In genomic region chr22:50118557-50119168, GRCh38 we compare ENCODE assay signal across 11 cellular contexts. TPM values are rescaled to one million over a fixed set of nuclear protein-coding genes. Genes with fewer than 3 reads are reported as not detected.
DNase-seq lines count a peak whose midpoint lies in the region; ATAC-seq and TF ChIP-seq lines count a peak whose summit lies in the region.
"Had no signal": no experiment of that assay in that cellular context is flagged by ENCODE, and none has a peak within 500 bp of the region (broad histone marks: within the 10 kb centered on the region; RNA-seq: fewer than 3 reads in every experiment).

No MANE protein-coding gene starts in this region.

- ATAC-seq in HG03280 (IDR thresholded peaks at IDR 0.05; ENCODE audit: unreplicated experiment) = no peak
- ATAC-seq: esophagus mucosa; natural killer cell treated with Interleukin-12 subunit alpha and Interleukin-12 subunit beta and Interleukin-15 and Interleukin-18, amount 100 ng/mL, for 72 hours had no signal

- TF ChIP-seq CTCF in HFF-Myc (IDR thresholded peaks at IDR 0.05; ENCODE audit: low read depth, low read length, missing control alignments) (no peak), type B pancreatic cell (conservative IDR thresholded peaks at IDR 0.05) (no peak), mammary epithelial cell (conservative IDR thresholded peaks at IDR 0.05 in 1 of 2, IDR thresholded peaks at IDR 0.05 in 1 of 2; ENCODE audit: extremely low read depth in 1 of 2, insufficient read depth in 1 of 2, low read depth in 1 of 2, low read length in 2 of 2) (no peak)

- 57% methylated on average over 10 of the region's 10 CpGs for WGBS in mammary epithelial cell (ENCODE audit: low coverage, missing lambda C conversion rate)

- H3K27me3 Mint-ChIP-seq in type B pancreatic cell = peaks cover 13% of the 10 kb centered on the region

- H3K9me3 ChIP-seq in adipocyte (ENCODE audit: control insufficient read depth, low read length) (peaks cover 19% of the 10 kb centered on the region), mammary epithelial cell (replicated peaks; ENCODE audit: insufficient read depth, low read length) (peaks cover 4% of the 10 kb centered on the region)

- H3K4me1 ChIP-seq in adipocyte (ENCODE audit: control insufficient read depth, insufficient read depth, low read length) = peaks cover 25% of the 10 kb centered on the region
- peaks cover 10% of the 10 kb centered on the region for H3K4me1 ChIP-seq in mammary epithelial cell (ENCODE audit: insufficient read depth, low read length)

- H2AFZ ChIP-seq in mammary epithelial cell (ENCODE audit: low read depth, low read length) = no peak overlapping the region

- no TSS peak for BruUV-seq in mammary epithelial cell (replicated peaks; lab: Mats Ljungman, UMichigan)

- H3K79me2 ChIP-seq in mammary epithelial cell (ENCODE audit: insufficient read depth, low read length) = no peaks in the 10 kb centered on the region

- H3K36me3 Mint-ChIP-seq in type B pancreatic cell = no peaks in the 10 kb centered on the region

- no peak overlapping the region for H3K27ac ChIP-seq in mammary epithelial cell (ENCODE audit: insufficient read depth, low read depth, low read length)
- H3K27ac ChIP-seq: HL-60 had no signal

- DNase-seq in HFF-Myc (ENCODE audit: extremely low read depth, low read depth) = peak; percentile 52
- DNase-seq in adipocyte (ENCODE audit: low read depth) = peak; percentile 61
- peak; percentile 86 for DNase-seq in islet precursor cell
- no peak for DNase-seq in type B pancreatic cell (ENCODE audit: extremely low spot score, unreplicated experiment)
- DNase-seq in NCI-H446 treated with DMSO at 0.1 percent for 48 hours (lab: John Stamatoyannopoulos, UW) = no peak
- no peak for DNase-seq in mammary epithelial cell

- peak overlapping the region; percentile 24 for H3K4me3 Mint-ChIP-seq in type B pancreatic cell
- H3K4me3 Mint-ChIP-seq: natural killer cell treated with Interleukin-12 subunit alpha and Interleukin-12 subunit beta and Interleukin-15 and Interleukin-18, amount 100 ng/mL, for 72 hours had no signal

- no peaks in the 10 kb centered on the region for H4K20me1 ChIP-seq in mammary epithelial cell (ENCODE audit: insufficient read depth, low read length)

- H3K9me3 Mint-ChIP-seq in type B pancreatic cell = no peaks in the 10 kb centered on the region
- H3K9me3 Mint-ChIP-seq: natural killer cell treated with Interleukin-12 subunit alpha and Interleukin-12 subunit beta and Interleukin-15 and Interleukin-18, amount 100 ng/mL, for 72 hours had no signal

- intact Hi-C loops in mammary epithelial cell (cut with micrococcal nuclease) = no loop called here

- dilution Hi-C loops in mammary epithelial cell (cut with HindIII; ENCODE audit: low sequenced_read_pairs) = loop anchor here (5.0 kb wide), 2 partner anchors 34 to 99 kb away; no protein-coding TSS in a partner anchor

- no peak overlapping the region for H3K4me3 ChIP-seq in HFF-Myc (replicated peaks; ENCODE audit: low read depth, low read length)
- H3K4me3 ChIP-seq in adipocyte (ENCODE audit: low read length) = no peak overlapping the region
- no peak overlapping the region for H3K4me3 ChIP-seq in mammary epithelial cell (replicated peaks in 1 of 3; ENCODE audit: insufficient read depth in 1 of 3, low read depth in 2 of 3, low read length in 3 of 3)

- no peaks in the 10 kb centered on the region for H3K36me3 ChIP-seq in adipocyte (ENCODE audit: control insufficient read depth, insufficient read depth, low read length, severe bottlenecking)
- H3K36me3 ChIP-seq in mammary epithelial cell (ENCODE audit: insufficient read depth, low read length) = no peaks in the 10 kb centered on the region

- no peak overlapping the region for H3K4me2 ChIP-seq in mammary epithelial cell (ENCODE audit: insufficient read depth, low read depth, low read length)

- CTCF ChIA-PET in mammary epithelial cell (lab: Charles Lee; ENCODE audit: low non-redundant PET) = no interaction called here

- H3K27me3 ChIP-seq in adipocyte (replicated peaks; ENCODE audit: control insufficient read depth, insufficient read depth, low read length) (peaks cover 4% of the 10 kb centered on the region), mammary epithelial cell (ENCODE audit: insufficient read depth, low read length) (no peaks in the 10 kb centered on the region)

- in situ Hi-C loops in mammary epithelial cell (cut with MboI; ENCODE audit: low sequenced_read_pairs in 2 of 2) = no loop called here

- H3K27ac Mint-ChIP-seq in type B pancreatic cell = peak overlapping the region; percentile 65
- H3K27ac Mint-ChIP-seq: activated T-helper 2 cell treated with anti-CD3 and anti-CD28 coated beads, Interferon-gamma antibody, Interleukin-2, Interleukin-4, amounts not matched to agents 10 μg/mL and 5 μg/mL and 100 μg/mL, durations not matched to agents 14 hours and 24 hours and 36 hours; natural killer cell treated with Interleukin-12 subunit alpha and Interleukin-12 subunit beta and Interleukin-15 and Interleukin-18, amount 100 ng/mL, for 72 hours had no signal

- peaks cover 17% of the 10 kb centered on the region for H3K4me1 Mint-ChIP-seq in type B pancreatic cell (ENCODE audit: unreplicated experiment)

- H3K9ac ChIP-seq in adipocyte (ENCODE audit: low read length) (no peak overlapping the region), mammary epithelial cell (ENCODE audit: insufficient read depth, low read length) (no peak overlapping the region)

RNA-seq across cellular contexts. Expression of gene MOV10L1, which starts 28.9 kb away (rescaled TPM):
- 0.10 and 0.19 TPM in 2 replicates for total RNA-seq in type B pancreatic cell (ENCODE audit: low replicate concordance)
- total RNA-seq in mammary epithelial cell = under 1 TPM in 1 of 2 donors, not detected in 1; 0.33 TPM
- polyA plus RNA-seq in mammary epithelial cell = not detected
- not detected for polyA minus RNA-seq in mammary epithelial cell
- total RNA-seq: natural killer cell treated with Interleukin-12 subunit alpha and Interleukin-12 subunit beta and Interleukin-15 and Interleukin-18, amount 100 ng/mL, for 72 hours had no signal

RNA-seq across cellular contexts. Expression of gene MLC1, which starts 33.4 kb away (rescaled TPM):
- total RNA-seq in type B pancreatic cell (ENCODE audit: low replicate concordance) (0.19 TPM in 1 of 2 replicates, not detected in the other), mammary epithelial cell (under 1 TPM in 1 of 2 donors, not detected in 1; 0.50 TPM)
- 0.02 TPM for polyA plus RNA-seq in mammary epithelial cell
- not detected for polyA minus RNA-seq in mammary epithelial cell
- total RNA-seq: activated T-helper 2 cell treated with anti-CD3 and anti-CD28 coated beads, Interferon-gamma antibody, Interleukin-2, Interleukin-4, amounts not matched to agents 10 μg/mL and 5 μg/mL and 100 μg/mL, durations not matched to agents 14 hours and 24 hours and 36 hours; esophagus mucosa had no signal

RNA-seq across cellular contexts. Expression of gene PANX2, which starts 51.9 kb away (rescaled TPM):
- 3.0 and 9.3 TPM in 2 replicates for total RNA-seq in type B pancreatic cell (ENCODE audit: low replicate concordance)
- total RNA-seq in mammary epithelial cell = 1 to 10 TPM in 1 of 2 donors, under 1 TPM in 1; 0.83 to 4.4 TPM
- 1.8 TPM for polyA plus RNA-seq in mammary epithelial cell
- polyA minus RNA-seq in mammary epithelial cell = 0.67 TPM

Comparison
In these comparisons a context has a peak if more than half of its experiments do, and no peak if none do; other contexts are left out.
1. DNase-seq: peak in HFF-Myc (single experiment), adipocyte (single experiment) and islet precursor cell (single experiment); none in type B pancreatic cell (single experiment), NCI-H446 treated with DMSO at 0.1 percent for 48 hours (single experiment) and mammary epithelial cell (single experiment).